Comparison of ENCODE assay signal across 8 cellular contexts in genomic region chr20:30356854-30357467, GRCh38.
A peak's percentile ranks its signal among the peaks of the same experiment; 100 is the strongest.
DNase-seq lines count a peak whose midpoint lies in the region; ATAC-seq and TF ChIP-seq lines count a peak whose summit lies in the region.
"Not testable (repeated sequence)": the region's sequence is repeated elsewhere in the genome, so short reads cannot be mapped to it uniquely, and the experiment has no call there.

No MANE protein-coding gene starts in this region.

- TF ChIP-seq EP300 in tibial nerve (IDR thresholded peaks at IDR 0.05): not testable (repeated sequence)

- not testable (repeated sequence) for H3K36me3 Mint-ChIP-seq in mesothelial cell of epicardium

- not testable (repeated sequence) for H3K9me3 ChIP-seq in BE2C; RWPE2 (ENCODE audit: severe bottlenecking); tibial nerve

- TF ChIP-seq CTCF in BE2C (IDR thresholded peaks at IDR 0.05; ENCODE audit: low read depth, low read length) (peak; percentile 59), GM12873 (IDR thresholded peaks at IDR 0.05; ENCODE audit: insufficient read depth, low read depth, low read length, missing control alignments) (peak; percentile 47), NB4 (IDR thresholded peaks at IDR 0.05; ENCODE audit: low read depth, low read length) (peak; percentile 46), RWPE2 (IDR thresholded peaks at IDR 0.05; ENCODE audit: poor library complexity, severe bottlenecking) (peak; percentile 98), brain microvascular endothelial cell (IDR thresholded peaks at IDR 0.05; ENCODE audit: low read depth, low read length, missing control alignments) (peak; percentile 38), fibroblast of pulmonary artery (IDR thresholded peaks at IDR 0.05; ENCODE audit: low read length, missing control alignments) (peak; percentile 45), mesothelial cell of epicardium (IDR thresholded peaks at IDR 0.05; ENCODE audit: unreplicated experiment) (peak; percentile 36), tibial nerve (IDR thresholded peaks at IDR 0.05) (peak in 3 of 5 experiments; percentile 31 to 74 (median 54))

- DNase-seq in BE2C; RWPE2 (ENCODE audit: low spot score); brain microvascular endothelial cell; fibroblast of pulmonary artery (ENCODE audit: low read depth); mesothelial cell of epicardium (ENCODE audit: low spot score in 2 of 2, unreplicated experiment in 2 of 2); tibial nerve (ENCODE audit: low spot score in 2 of 2): not testable (repeated sequence)
- peak; percentile 3 for DNase-seq in NB4 (ENCODE audit: low read depth)

- not testable (repeated sequence) for TF ChIP-seq POLR2A in NB4 (IDR thresholded peaks at IDR 0.05; ENCODE audit: extremely low read depth, insufficient read length); tibial nerve (IDR thresholded peaks at IDR 0.05)

- 28 to 34% methylated on average over 2 of the region's 2 CpGs for WGBS in tibial nerve, 2 donors

- not testable (repeated sequence) for H3K27ac ChIP-seq in RWPE2 (ENCODE audit: poor library complexity, severe bottlenecking); brain microvascular endothelial cell; tibial nerve

- not testable (repeated sequence) for H3K4me1 ChIP-seq in BE2C; RWPE2 (ENCODE audit: insufficient read depth, poor library complexity, severe bottlenecking); tibial nerve

- not testable (repeated sequence) for ATAC-seq in RWPE2 (ENCODE audit: low read depth)

- H3K4me1 Mint-ChIP-seq in mesothelial cell of epicardium: not testable (repeated sequence)

- not testable (repeated sequence) for H3K36me3 ChIP-seq in BE2C; RWPE2 (ENCODE audit: low read depth); brain microvascular endothelial cell (replicated peaks); tibial nerve

- H3K27me3 ChIP-seq in BE2C; brain microvascular endothelial cell (replicated peaks); tibial nerve: not testable (repeated sequence)
- peaks cover 16% of the 10 kb centered on the region for H3K27me3 ChIP-seq in RWPE2 (ENCODE audit: insufficient read depth, poor library complexity, severe bottlenecking)

- H3K27ac Mint-ChIP-seq in mesothelial cell of epicardium: not testable (repeated sequence)

- not testable (repeated sequence) for H3K27me3 Mint-ChIP-seq in mesothelial cell of epicardium (ENCODE audit: low read depth)

- in situ Hi-C loops in brain microvascular endothelial cell (cut with HindIII; ENCODE audit: low pct_ligation_motif_present, low sequenced_read_pairs): not testable (repeated sequence)

- H3K4me3 ChIP-seq in BE2C (ENCODE audit: low read depth, low read length); NB4 (ENCODE audit: low read depth, low read length); RWPE2 (ENCODE audit: severe bottlenecking); brain microvascular endothelial cell (ENCODE audit: low read depth, low read length); fibroblast of pulmonary artery (replicated peaks; ENCODE audit: low read depth, low read length); tibial nerve: not testable (repeated sequence)

- H3K4me3 Mint-ChIP-seq in mesothelial cell of epicardium: not testable (repeated sequence)

- H3K9me3 Mint-ChIP-seq in mesothelial cell of epicardium: peaks cover 59% of the 10 kb centered on the region

Comparison
In these comparisons a context has a peak if more than half of its experiments do, and no peak if none do; other contexts are left out.
1. CTCF ChIP-seq: peak in every context shown above with its lines; median percentile 98 in RWPE2; 59 in BE2C; 54 in tibial nerve; 47 in GM12873; 46 in NB4; 45 in fibroblast of pulmonary artery; 38 in brain microvascular endothelial cell; 36 in mesothelial cell of epicardium.